ENCODE assay signal across 1 cellular context in the genomic region with DNA sequence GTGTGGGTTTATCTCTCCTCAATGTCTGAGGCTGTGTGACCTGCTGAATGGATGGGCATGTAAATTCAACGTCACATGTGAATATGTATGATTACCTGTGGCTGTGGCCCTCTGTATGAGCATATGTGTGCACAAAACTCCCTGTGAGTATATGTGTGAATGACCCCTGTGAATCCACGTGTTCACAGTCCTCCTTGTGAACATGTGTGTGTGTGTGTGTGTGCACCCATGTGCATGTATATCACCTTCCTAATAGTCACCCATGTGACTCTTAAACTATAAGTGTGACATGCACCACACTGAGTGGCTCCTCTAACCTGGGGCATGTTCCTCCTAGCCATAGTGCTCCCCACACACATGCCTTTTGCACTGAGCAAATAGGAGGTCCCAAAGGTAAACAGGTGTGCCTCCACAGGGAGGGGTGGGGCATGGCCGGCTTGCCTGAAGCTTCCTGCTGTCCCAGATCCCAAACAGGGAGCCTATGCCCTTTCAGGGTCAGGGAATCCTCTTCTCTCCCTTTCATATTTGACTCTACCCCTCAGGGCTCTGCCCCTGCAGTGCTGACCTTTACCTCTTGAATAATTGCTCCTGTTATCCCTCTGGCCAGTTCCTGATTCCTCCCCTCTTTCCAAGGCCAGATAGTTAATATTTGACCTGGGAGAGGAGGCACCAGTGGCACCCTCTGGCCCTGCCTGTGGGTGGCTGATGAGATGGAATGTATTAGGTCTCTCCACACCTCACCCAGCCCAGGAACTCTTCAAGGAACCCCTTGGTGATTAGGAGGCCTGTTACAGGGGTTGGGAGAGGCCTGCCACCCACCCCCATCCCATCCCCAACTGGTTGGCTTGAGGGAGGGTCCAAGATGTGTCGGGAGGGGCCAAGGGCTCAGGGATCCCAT.
TF ChIP-seq lines count a peak whose summit lies in the region.

No MANE protein-coding gene starts in this region.

TF ChIP-seq in HepG2, 621 proteins besides CTCF, POLR2A, EP300 and RAD21 (continued from another document and continues in another):
- TF ChIP-seq, protein P1, sequence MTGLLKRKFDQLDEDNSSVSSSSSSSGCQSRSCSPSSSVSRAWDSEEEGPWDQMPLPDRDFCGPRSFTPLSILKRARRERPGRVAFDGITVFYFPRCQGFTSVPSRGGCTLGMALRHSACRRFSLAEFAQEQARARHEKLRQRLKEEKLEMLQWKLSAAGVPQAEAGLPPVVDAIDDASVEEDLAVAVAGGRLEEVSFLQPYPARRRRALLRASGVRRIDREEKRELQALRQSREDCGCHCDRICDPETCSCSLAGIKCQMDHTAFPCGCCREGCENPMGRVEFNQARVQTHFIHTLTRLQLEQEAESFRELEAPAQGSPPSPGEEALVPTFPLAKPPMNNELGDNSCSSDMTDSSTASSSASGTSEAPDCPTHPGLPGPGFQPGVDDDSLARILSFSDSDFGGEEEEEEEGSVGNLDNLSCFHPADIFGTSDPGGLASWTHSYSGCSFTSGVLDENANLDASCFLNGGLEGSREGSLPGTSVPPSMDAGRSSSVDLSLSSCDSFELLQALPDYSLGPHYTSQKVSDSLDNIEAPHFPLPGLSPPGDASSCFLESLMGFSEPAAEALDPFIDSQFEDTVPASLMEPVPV (CRISPR knock-in tag; IDR thresholded peaks at IDR 0.05) = no peak
- peak; percentile 74; the same call in 1 of the 3 replicates for TF ChIP-seq MXI1 (IDR thresholded peaks at IDR 0.05; ENCODE audit: borderline replicate concordance, low read depth, low read length)
- TF ChIP-seq ZSCAN30 (CRISPR knock-in tag; IDR thresholded peaks at IDR 0.05) = no peak
- TF ChIP-seq ZNF558 (CRISPR knock-in tag; IDR thresholded peaks at IDR 0.05; ENCODE audit: borderline replicate concordance) = peak; percentile 22; the same call in 1 of the 2 replicates
- no peak for TF ChIP-seq ATRX (CRISPR knock-in tag; IDR thresholded peaks at IDR 0.05; ENCODE audit: borderline replicate concordance)
- no peak for TF ChIP-seq BRCA1 (CRISPR knock-in tag; IDR thresholded peaks at IDR 0.05)
- TF ChIP-seq DMTF1 (CRISPR knock-in tag; IDR thresholded peaks at IDR 0.05) = no peak
- no peak for TF ChIP-seq TAF15 (IDR thresholded peaks at IDR 0.05; ENCODE audit: low read depth, low read length, poor library complexity, severe bottlenecking)
- no peak for TF ChIP-seq HINFP (CRISPR knock-in tag; IDR thresholded peaks at IDR 0.05; ENCODE audit: low read depth)
- no peak for TF ChIP-seq PHB2 (IDR thresholded peaks at IDR 0.05; ENCODE audit: partially characterized antibody)
- TF ChIP-seq FOXC1 (CRISPR knock-in tag; IDR thresholded peaks at IDR 0.05; ENCODE audit: borderline replicate concordance) = 0 out of 2 replicates have a peak, but pooled peaks have one; percentile 17
- TF ChIP-seq SRY (CRISPR knock-in tag; IDR thresholded peaks at IDR 0.05) = peak; percentile 58; the same call in 1 of the 2 replicates
- peak; percentile 89 for TF ChIP-seq TBX2 (CRISPR knock-in tag; IDR thresholded peaks at IDR 0.05; ENCODE audit: borderline replicate concordance)
- TF ChIP-seq ZNF503 (CRISPR knock-in tag; IDR thresholded peaks at IDR 0.05) = peak; percentile 97
- TF ChIP-seq ZSCAN20 (CRISPR knock-in tag; IDR thresholded peaks at IDR 0.05; ENCODE audit: borderline replicate concordance) = no peak
- TF ChIP-seq ATF7 (IDR thresholded peaks at IDR 0.05) = no peak
- no peak for TF ChIP-seq ATF7 (CRISPR knock-in tag; IDR thresholded peaks at IDR 0.05)
- TF ChIP-seq CHD4 (IDR thresholded peaks at IDR 0.05; ENCODE audit: borderline replicate concordance, low read length) = peak; percentile 31; the same call in 1 of the 2 replicates
- peak; percentile 64; the same call in 1 of the 2 replicates for TF ChIP-seq SNAPC2 (CRISPR knock-in tag; IDR thresholded peaks at IDR 0.05)
- TF ChIP-seq ZNF75D (CRISPR knock-in tag; IDR thresholded peaks at IDR 0.05; ENCODE audit: borderline replicate concordance) = no peak
- TF ChIP-seq FOSL2 (CRISPR knock-in tag; IDR thresholded peaks at IDR 0.05) = peak; percentile 75; the same call in 1 of the 2 replicates
- no peak for TF ChIP-seq ZNF556 (CRISPR knock-in tag; IDR thresholded peaks at IDR 0.05; ENCODE audit: borderline replicate concordance)
- peak; percentile 94; the same call in 1 of the 2 replicates for TF ChIP-seq FOXK1 (CRISPR knock-in tag; IDR thresholded peaks at IDR 0.05; ENCODE audit: borderline replicate concordance, low read depth)
- TF ChIP-seq, protein P2, sequence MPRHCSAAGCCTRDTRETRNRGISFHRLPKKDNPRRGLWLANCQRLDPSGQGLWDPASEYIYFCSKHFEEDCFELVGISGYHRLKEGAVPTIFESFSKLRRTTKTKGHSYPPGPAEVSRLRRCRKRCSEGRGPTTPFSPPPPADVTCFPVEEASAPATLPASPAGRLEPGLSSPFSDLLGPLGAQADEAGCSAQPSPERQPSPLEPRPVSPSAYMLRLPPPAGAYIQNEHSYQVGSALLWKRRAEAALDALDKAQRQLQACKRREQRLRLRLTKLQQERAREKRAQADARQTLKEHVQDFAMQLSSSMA (CRISPR knock-in tag; IDR thresholded peaks at IDR 0.05) = no peak
- TF ChIP-seq DRAP1 (CRISPR knock-in tag; IDR thresholded peaks at IDR 0.05) = peak; percentile 84
- no peak for TF ChIP-seq NCOA1 (CRISPR knock-in tag; IDR thresholded peaks at IDR 0.05)
- no peak for TF ChIP-seq HES4 (CRISPR knock-in tag; IDR thresholded peaks at IDR 0.05; ENCODE audit: borderline replicate concordance)
- TF ChIP-seq RXRB (CRISPR knock-in tag; IDR thresholded peaks at IDR 0.05; ENCODE audit: borderline replicate concordance) = peak; percentile 95
- peak; percentile 95 for TF ChIP-seq MIER3 (CRISPR knock-in tag; IDR thresholded peaks at IDR 0.05; ENCODE audit: borderline replicate concordance)
- TF ChIP-seq ZNF749 (CRISPR knock-in tag; IDR thresholded peaks at IDR 0.05; ENCODE audit: borderline replicate concordance) = no peak
- no peak for TF ChIP-seq ZNF576 (CRISPR knock-in tag; IDR thresholded peaks at IDR 0.05)
- TF ChIP-seq, protein P3, sequence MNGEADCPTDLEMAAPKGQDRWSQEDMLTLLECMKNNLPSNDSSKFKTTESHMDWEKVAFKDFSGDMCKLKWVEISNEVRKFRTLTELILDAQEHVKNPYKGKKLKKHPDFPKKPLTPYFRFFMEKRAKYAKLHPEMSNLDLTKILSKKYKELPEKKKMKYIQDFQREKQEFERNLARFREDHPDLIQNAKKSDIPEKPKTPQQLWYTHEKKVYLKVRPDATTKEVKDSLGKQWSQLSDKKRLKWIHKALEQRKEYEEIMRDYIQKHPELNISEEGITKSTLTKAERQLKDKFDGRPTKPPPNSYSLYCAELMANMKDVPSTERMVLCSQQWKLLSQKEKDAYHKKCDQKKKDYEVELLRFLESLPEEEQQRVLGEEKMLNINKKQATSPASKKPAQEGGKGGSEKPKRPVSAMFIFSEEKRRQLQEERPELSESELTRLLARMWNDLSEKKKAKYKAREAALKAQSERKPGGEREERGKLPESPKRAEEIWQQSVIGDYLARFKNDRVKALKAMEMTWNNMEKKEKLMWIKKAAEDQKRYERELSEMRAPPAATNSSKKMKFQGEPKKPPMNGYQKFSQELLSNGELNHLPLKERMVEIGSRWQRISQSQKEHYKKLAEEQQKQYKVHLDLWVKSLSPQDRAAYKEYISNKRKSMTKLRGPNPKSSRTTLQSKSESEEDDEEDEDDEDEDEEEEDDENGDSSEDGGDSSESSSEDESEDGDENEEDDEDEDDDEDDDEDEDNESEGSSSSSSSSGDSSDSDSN (CRISPR knock-in tag; IDR thresholded peaks at IDR 0.05) = no peak; the same call in 1 of the 2 replicates
- TF ChIP-seq ZNF512 (CRISPR knock-in tag; IDR thresholded peaks at IDR 0.05) = no peak
- no peak for TF ChIP-seq SRSF9 (IDR thresholded peaks at IDR 0.05; ENCODE audit: borderline replicate concordance, insufficient read depth, low read depth, low read length, poor library complexity, severe bottlenecking)
- TF ChIP-seq SAP130 (CRISPR knock-in tag; IDR thresholded peaks at IDR 0.05; ENCODE audit: low read depth) = peak; percentile 99
- no peak for TF ChIP-seq NR3C1 (CRISPR knock-in tag; IDR thresholded peaks at IDR 0.05)
- peak; percentile 76; the same call in 1 of the 2 replicates for TF ChIP-seq MTA1 (CRISPR knock-in tag; IDR thresholded peaks at IDR 0.05; ENCODE audit: borderline replicate concordance)
